Comparison of ENCODE assay signal across 1 cellular context in the genomic region with DNA sequence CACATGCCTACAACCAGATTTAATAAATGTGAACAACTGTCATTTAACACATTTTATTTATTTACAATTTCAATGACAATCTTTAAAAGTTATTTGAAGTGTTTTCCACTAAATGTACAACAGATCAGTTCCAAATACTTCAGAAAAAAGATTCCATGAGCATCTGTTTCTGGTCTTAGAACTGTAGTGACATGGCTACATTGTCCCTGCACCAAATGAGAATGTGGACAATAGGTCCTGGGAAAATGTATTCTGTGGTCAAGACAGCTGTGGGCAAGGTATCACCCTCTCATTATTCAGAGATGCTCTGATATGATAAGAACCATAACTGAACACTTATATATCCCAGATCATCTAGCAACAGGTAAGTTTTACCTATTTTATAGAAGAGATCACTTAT.
TF ChIP-seq lines count a peak whose summit lies in the region.

No MANE protein-coding gene starts in this region.

TF ChIP-seq in HepG2, 621 proteins besides CTCF, POLR2A, EP300 and RAD21:
- TF ChIP-seq POGZ (CRISPR knock-in tag; IDR thresholded peaks at IDR 0.05) = no peak
- TF ChIP-seq, protein P1, sequence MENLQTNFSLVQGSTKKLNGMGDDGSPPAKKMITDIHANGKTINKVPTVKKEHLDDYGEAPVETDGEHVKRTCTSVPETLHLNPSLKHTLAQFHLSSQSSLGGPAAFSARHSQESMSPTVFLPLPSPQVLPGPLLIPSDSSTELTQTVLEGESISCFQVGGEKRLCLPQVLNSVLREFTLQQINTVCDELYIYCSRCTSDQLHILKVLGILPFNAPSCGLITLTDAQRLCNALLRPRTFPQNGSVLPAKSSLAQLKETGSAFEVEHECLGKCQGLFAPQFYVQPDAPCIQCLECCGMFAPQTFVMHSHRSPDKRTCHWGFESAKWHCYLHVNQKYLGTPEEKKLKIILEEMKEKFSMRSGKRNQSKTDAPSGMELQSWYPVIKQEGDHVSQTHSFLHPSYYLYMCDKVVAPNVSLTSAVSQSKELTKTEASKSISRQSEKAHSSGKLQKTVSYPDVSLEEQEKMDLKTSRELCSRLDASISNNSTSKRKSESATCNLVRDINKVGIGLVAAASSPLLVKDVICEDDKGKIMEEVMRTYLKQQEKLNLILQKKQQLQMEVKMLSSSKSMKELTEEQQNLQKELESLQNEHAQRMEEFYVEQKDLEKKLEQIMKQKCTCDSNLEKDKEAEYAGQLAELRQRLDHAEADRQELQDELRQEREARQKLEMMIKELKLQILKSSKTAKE (CRISPR knock-in tag; IDR thresholded peaks at IDR 0.05; ENCODE audit: borderline replicate concordance) = no peak
- TF ChIP-seq ZNF264 (CRISPR knock-in tag; IDR thresholded peaks at IDR 0.05) = 0 out of 2 replicates have a peak, but pooled peaks have one; percentile 4
- TF ChIP-seq HNRNPLL (IDR thresholded peaks at IDR 0.05; ENCODE audit: low read depth, low read length, poor library complexity, severe bottlenecking) = no peak
